Comparison of ENCODE assay signal across 8 cellular contexts in the genomic region with DNA sequence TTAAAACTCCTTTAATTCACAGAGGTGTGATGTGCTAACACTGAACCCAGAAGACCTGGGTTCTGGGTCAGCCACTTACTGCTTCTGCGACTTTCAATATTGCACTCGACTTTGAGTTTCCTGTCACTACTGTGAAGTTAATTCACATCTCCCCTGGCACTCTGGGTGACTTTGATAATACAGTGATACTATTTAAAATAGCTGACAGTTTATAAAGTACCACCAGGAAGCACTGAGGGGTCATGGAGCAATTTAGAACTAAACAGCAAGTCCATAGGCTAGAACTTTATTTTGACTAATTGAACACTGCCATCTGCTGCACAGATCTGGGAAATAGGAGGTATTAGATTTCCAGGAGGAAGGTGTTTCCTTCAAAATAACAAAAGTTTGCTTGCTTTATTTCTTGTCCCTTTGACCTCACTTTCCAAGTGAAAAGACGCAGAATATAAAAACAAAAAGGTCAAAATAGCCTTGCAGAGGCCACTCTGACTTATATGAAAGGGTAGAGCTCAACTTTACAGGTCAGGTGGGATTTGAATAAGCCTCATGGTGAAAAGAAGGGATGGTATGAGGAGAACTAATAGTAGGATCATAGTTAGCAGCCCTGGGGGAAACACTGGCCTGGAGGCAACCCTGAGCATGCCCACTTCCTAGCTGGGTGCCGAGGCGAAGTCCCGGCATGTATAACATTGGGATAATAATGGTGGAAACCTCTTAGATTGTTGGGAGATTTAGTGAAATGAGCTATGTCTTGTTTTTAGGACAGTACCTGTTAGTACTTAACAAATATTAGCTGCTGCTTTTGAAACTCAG. TPM values are rescaled to one million over a fixed set of nuclear protein-coding genes. Genes with fewer than 3 reads are reported as not detected.
DNase-seq lines count a peak whose midpoint lies in the region; ATAC-seq, FAIRE-seq and TF ChIP-seq lines count a peak whose summit lies in the region.

No MANE protein-coding gene starts in this region.

- ATAC-seq in K562 (peak; percentile 94), left colon (peak; percentile 76), HG03571 (IDR thresholded peaks at IDR 0.05; ENCODE audit: unreplicated experiment) (no peak), HG02981 (IDR thresholded peaks at IDR 0.05; ENCODE audit: unreplicated experiment) (no peak)

- H3K27ac ChIP-seq in K562 (ENCODE audit: extremely low read depth, low read depth, low read length) = peak overlapping the region; percentile 61

- no peak for TF ChIP-seq POLR2A in K562 (conservative IDR thresholded peaks at IDR 0.05)

- H2AFZ ChIP-seq in K562 (ENCODE audit: low read depth, low read length) = peak overlapping the region; percentile 76

- H3K9me3 ChIP-seq in K562 (replicated peaks; ENCODE audit: control insufficient read depth, insufficient read depth, low read depth, low read length) (no peaks in the 10 kb centered on the region), MG63 (no peaks in the 10 kb centered on the region)

- POLR2A ChIA-PET in activated CD4-positive, alpha-beta T cell treated with anti-CD3 and anti-CD28 coated beads, Interleukin-2, amount 10 ng/mL, durations not matched to agents 7 days and 5 days (lab: Charles Lee) = no interaction called here
- POLR2A ChIA-PET in K562 (lab: Yijun Ruan, JAX) = interaction anchor here (0.6 to 3.9 kb wide), 8 partner anchors 107 to 286 kb away, joined by 3 to 14 read pairs (median 4); no protein-coding TSS in a partner anchor

- TF ChIP-seq CTCF in K562 (IDR thresholded peaks at IDR 0.05 in 2 of 3, conservative IDR thresholded peaks at IDR 0.05 in 1 of 3; ENCODE audit: insufficient read depth in 2 of 3, low read depth in 1 of 3, low read length in 3 of 3) = peak; percentile 65 to 87 (median 74)

- H3K36me3 ChIP-seq in K562 (ENCODE audit: control insufficient read depth, insufficient read depth, low read length) = no peaks in the 10 kb centered on the region
- H3K36me3 ChIP-seq in MG63 = no peaks in the 10 kb centered on the region

- peak; percentile 98 to 99 for TF ChIP-seq RAD21 in K562 (CRISPR knock-in tag; conservative IDR thresholded peaks at IDR 0.05 in 1 of 2, IDR thresholded peaks at IDR 0.05 in 1 of 2)

- in situ Hi-C loops in K562 (cut with MboI) = loop anchor here (5.0 kb wide), 1 partner anchor 237 kb away; no protein-coding TSS in a partner anchor

- DNase-seq in activated CD4-positive, alpha-beta T cell treated with anti-CD3 and anti-CD28 coated beads, Interleukin-2, amount 10 ng/mL, durations not matched to agents 7 days and 5 days = peak; percentile 38
- DNase-seq in activated CD4-positive, alpha-beta T cell treated with anti-CD3 and anti-CD28 coated beads for 48 hours = no peak
- DNase-seq in NCI-H1105 (lab: John Stamatoyannopoulos, UW) = peak; percentile 12
- peak; percentile 33 to 79 (median 48) for DNase-seq in K562 (ENCODE audit: extremely low read depth in 1 of 4, low spot score in 3 of 4)
- peak in 1 of 2 donors; percentile 16 for DNase-seq in left colon
- DNase-seq in MG63 = no peak

- peak; percentile 91 for FAIRE-seq in K562 (lab: Jason Lieb, UNC)

- no peaks in the 10 kb centered on the region for H3K36me3 Mint-ChIP-seq in activated CD4-positive, alpha-beta T cell treated with anti-CD3 and anti-CD28 coated beads, Interleukin-2, amount 10 ng/mL, durations not matched to agents 7 days and 5 days (ENCODE audit: low read depth)

- H3K27me3 ChIP-seq in K562 (ENCODE audit: control insufficient read depth in 2 of 2, insufficient read depth in 2 of 2, low read length in 2 of 2) (no peaks in the 10 kb centered on the region), MG63 (no peaks in the 10 kb centered on the region; the same call in 1 of the 2 replicates)

- intact Hi-C loops in K562 (cut with micrococcal nuclease) = loop anchor here (1.0 to 5.0 kb wide), 9 partner anchors 77 to 332 kb away; no protein-coding TSS in a partner anchor
- intact Hi-C loops in left colon (cut with DNase I, micrococcal nuclease) = loop anchor here in 1 of 2 donors (10.0 kb wide), 2 partner anchors 249 to 639 kb away; no protein-coding TSS in a partner anchor

- BruUV-seq in K562 (replicated peaks; lab: Mats Ljungman, UMichigan) = no TSS peak

- H3K9me3 Mint-ChIP-seq in activated CD4-positive, alpha-beta T cell treated with anti-CD3 and anti-CD28 coated beads, Interleukin-2, amount 10 ng/mL, durations not matched to agents 7 days and 5 days = no peaks in the 10 kb centered on the region

- no peaks in the 10 kb centered on the region for H3K9me1 ChIP-seq in K562 (ENCODE audit: control insufficient read depth, insufficient read depth, low read length)

- H3K4me1 Mint-ChIP-seq in activated CD4-positive, alpha-beta T cell treated with anti-CD3 and anti-CD28 coated beads, Interleukin-2, amount 10 ng/mL, durations not matched to agents 7 days and 5 days = no peaks in the 10 kb centered on the region

- no peaks in the 10 kb centered on the region for H3K27me3 Mint-ChIP-seq in activated CD4-positive, alpha-beta T cell treated with anti-CD3 and anti-CD28 coated beads, Interleukin-2, amount 10 ng/mL, durations not matched to agents 7 days and 5 days

- no peaks in the 10 kb centered on the region for H3K79me2 ChIP-seq in K562 (ENCODE audit: control insufficient read depth, insufficient read depth, low read length)

- no peaks in the 10 kb centered on the region for H4K20me1 ChIP-seq in K562 (replicated peaks; ENCODE audit: control insufficient read depth, insufficient read depth, low read length)

- no peak overlapping the region for H3K27ac Mint-ChIP-seq in activated CD4-positive, alpha-beta T cell treated with anti-CD3 and anti-CD28 coated beads, Interleukin-2, amount 10 ng/mL, durations not matched to agents 7 days and 5 days

- H3K4me1 ChIP-seq in K562 (replicated peaks in 1 of 2; ENCODE audit: control insufficient read depth in 2 of 2, insufficient read depth in 2 of 2, low read length in 2 of 2) = peaks cover 0 to 16% of the 10 kb centered on the region in 2 experiments; a peak in 3 of 5 replicates

- WGBS in K562 (ENCODE audit: insufficient coverage, low coverage, missing lambda C conversion rate) = 35% methylated on average over 6 of the region's 6 CpGs

- TF ChIP-seq EP300 in K562 (IDR thresholded peaks at IDR 0.05; ENCODE audit: low read length) = no peak; the same call in 1 of the 2 replicates

- CTCF ChIA-PET in activated CD4-positive, alpha-beta T cell treated with anti-CD3 and anti-CD28 coated beads, Interleukin-2, amount 10 ng/mL, durations not matched to agents 7 days and 5 days (lab: Charles Lee) = interaction anchor here (0.7 to 1.3 kb wide), 4 partner anchors 11 to 246 kb away, joined by 3 read pairs; no protein-coding TSS in a partner anchor
- CTCF ChIA-PET in K562 (lab: Yijun Ruan, JAX; ENCODE audit: low intra/inter-chr PET ratio) = interaction anchor here (0.7 to 3.7 kb wide), 6 partner anchors 146 to 246 kb away, joined by 3 to 36 read pairs (median 14); no protein-coding TSS in a partner anchor

- H3K4me3 Mint-ChIP-seq in activated CD4-positive, alpha-beta T cell treated with anti-CD3 and anti-CD28 coated beads, Interleukin-2, amount 10 ng/mL, durations not matched to agents 7 days and 5 days = no peak overlapping the region

- no peak overlapping the region for H3K4me2 ChIP-seq in K562 (ENCODE audit: insufficient read depth, low read length)

- peak overlapping the region in 1 of 2 experiments; percentile 27; a peak in 1 of 4 replicates for H3K9ac ChIP-seq in K562 (ENCODE audit: insufficient read depth in 1 of 2, low read depth in 2 of 2, low read length in 2 of 2)

- H3K4me3 ChIP-seq in K562 = no peak overlapping the region
- no peak overlapping the region for H3K4me3 ChIP-seq in MG63

TF ChIP-seq in K562, 482 proteins besides CTCF, POLR2A, EP300 and RAD21 (continues in another document):
- peak; percentile 42; the same call in 1 of the 2 replicates for TF ChIP-seq MAFG (tag; conservative IDR thresholded peaks at IDR 0.05)

RNA-seq across cellular contexts. Expression of gene ZNF518B, which starts 53.4 kb away (rescaled TPM):
- 10 to 100 TPM; 16.9 to 19.6 TPM for total RNA-seq in activated CD4-positive, alpha-beta T cell treated with anti-CD3 and anti-CD28 coated beads, Interleukin-2, amount 10 ng/mL, durations not matched to agents 7 days and 5 days
- total RNA-seq in K562 (2011; cell fraction: chromatin; rRNA removed; ENCODE audit: low replicate concordance) = 40.6 and 103 TPM in 2 replicates
- 31.4 and 40.7 TPM in 2 replicates for total RNA-seq in K562 (2011; cell fraction: nucleolus; rRNA removed)
- total RNA-seq in K562 (2011; cell fraction: nucleoplasm; rRNA removed) = 63.0 and 83.7 TPM in 2 replicates
- total RNA-seq in K562 (2014; rRNA removed) (35.1 and 37.5 TPM in 2 replicates), K562 (2014; rRNA removed; fragmentation: Illumina TruSeq; extraction: Trizol) (47.4 and 51.9 TPM in 2 replicates), K562 (2015; rRNA removed; fragmentation: Illumina TruSeq; extraction: Trizol) (44.0 and 48.9 TPM in 2 replicates), K562 (2021) (38.1 and 38.4 TPM in 2 replicates), left colon (10 to 100 TPM; 14.5 to 14.7 TPM)
- polyA plus RNA-seq in K562 (2011; rRNA removed) (29.4 and 48.1 TPM in 2 replicates), K562 (2014; fragmentation: Illumina TruSeq; extraction: Trizol) (24.6 and 28.8 TPM in 2 replicates), K562 (2014; fragmentation: Nextera tagmentation; extraction: Ambion mirVana) (10 to 100 TPM; 13.1 TPM), K562 (2014; rRNA removed) (19.3 and 19.8 TPM in 2 replicates)
- polyA plus RNA-seq in K562 (2011; cell fraction: cytosol; rRNA removed) = 12.8 and 16.8 TPM in 2 replicates
- polyA plus RNA-seq in K562 (2011; cell fraction: nucleus; rRNA removed) = 31.7 and 31.8 TPM in 2 replicates
- 16.6 and 17.1 TPM in 2 replicates for polyA plus RNA-seq in K562 (2012)
- polyA minus RNA-seq in K562 (2011; rRNA and poly(A)+ RNA removed) = 113 and 141 TPM in 2 replicates
- 38.1 and 55.9 TPM in 2 replicates for polyA minus RNA-seq in K562 (2011; cell fraction: cytosol; rRNA and poly(A)+ RNA removed)
- 84.6 and 128 TPM in 2 replicates for polyA minus RNA-seq in K562 (2011; cell fraction: nucleus; rRNA and poly(A)+ RNA removed)
- total RNA-seq in MG63 (2014; rRNA removed; shearing (Covaris generic); ENCODE audit: low replicate concordance) = 10.9 and 11.8 TPM in 2 replicates

Comparison
In these comparisons a context has a peak if more than half of its experiments do, and no peak if none do; other contexts are left out.
1. DNase-seq: peak in activated CD4-positive, alpha-beta T cell treated with anti-CD3 and anti-CD28 coated beads, Interleukin-2, amount 10 ng/mL, durations not matched to agents 7 days and 5 days (single experiment), NCI-H1105 (single experiment) and K562 (4 of 4); none in activated CD4-positive, alpha-beta T cell treated with anti-CD3 and anti-CD28 coated beads for 48 hours (single experiment) and MG63 (single experiment).
2. ATAC-seq: peak in K562 (single experiment) and left colon (single experiment); none in HG03571 (single experiment) and HG02981 (single experiment).